ENCODE assay signal across 1 cellular context in genomic region chr1:53196485-53197271, GRCh38.
TF ChIP-seq lines count a peak whose summit lies in the region.

CPT2 (plus strand) TSS chr1:53196824; CDS start chr1:53196944, 120 bp downstream.

TF ChIP-seq in HCT116, 20 proteins besides CTCF, POLR2A, EP300 and RAD21 (continued from another document):
- TF ChIP-seq REST (IDR thresholded peaks at IDR 0.05; ENCODE audit: low read depth), result no peak
- TF ChIP-seq ELF1 (IDR thresholded peaks at IDR 0.05; ENCODE audit: borderline replicate concordance, low read depth), result peak; percentile 71
- peak; percentile 41; the same call in 1 of the 2 replicates for TF ChIP-seq SP1 (IDR thresholded peaks at IDR 0.05; ENCODE audit: low read depth)
- peak; percentile 84 for TF ChIP-seq ZFX (IDR thresholded peaks at IDR 0.05)
- TF ChIP-seq ATF3 (IDR thresholded peaks at IDR 0.05), result no peak
- peak; percentile 46 for TF ChIP-seq YY1 (IDR thresholded peaks at IDR 0.05; ENCODE audit: extremely low read depth, insufficient replicate concordance, low read depth, low read length)
- TF ChIP-seq ZNF274 (IDR thresholded peaks at IDR 0.05; ENCODE audit: low read depth, low read length), result no peak
- TF ChIP-seq SRF (IDR thresholded peaks at IDR 0.05; ENCODE audit: low read depth), result peak; percentile 79
- peak; percentile 25; the same call in 1 of the 2 replicates for TF ChIP-seq MAX (IDR thresholded peaks at IDR 0.05)
- no peak for TF ChIP-seq EZH2phosphoT487 (IDR thresholded peaks at IDR 0.05; ENCODE audit: borderline replicate concordance)
- TF ChIP-seq EGR1 (IDR thresholded peaks at IDR 0.05; ENCODE audit: low read depth), result no peak
- no peak for TF ChIP-seq ZBTB33 (IDR thresholded peaks at IDR 0.05; ENCODE audit: extremely low read depth, insufficient replicate concordance, low read length)
- TF ChIP-seq EZH2 (IDR thresholded peaks at IDR 0.05), result no peak
- peak; percentile 98 for TF ChIP-seq POLR2AphosphoS5 (IDR thresholded peaks at IDR 0.05; ENCODE audit: low read depth, low read length)
- TF ChIP-seq CEBPB (IDR thresholded peaks at IDR 0.05; ENCODE audit: low read depth), result no peak
- peak; percentile 69 for TF ChIP-seq SIN3A (IDR thresholded peaks at IDR 0.05; ENCODE audit: low read depth)
- no peak for TF ChIP-seq CBX3 (IDR thresholded peaks at IDR 0.05; ENCODE audit: low read depth)
- no peak for TF ChIP-seq TCF7L2 (IDR thresholded peaks at IDR 0.05; ENCODE audit: borderline replicate concordance, extremely low read depth, insufficient read depth, insufficient read length)
